In genomic region chr10:83179371-83179770, GRCh38 we compare ENCODE assay signal across 28 cellular contexts.
"Had no signal": no experiment of that assay in that cellular context is flagged by ENCODE, and none has a peak within 500 bp of the region (broad histone marks: within the 10 kb centered on the region; RNA-seq: fewer than 3 reads in every experiment).

No MANE protein-coding gene starts in this region.

- H3K4me1 Mint-ChIP-seq: endodermal cell had no signal

- H3K4me3 ChIP-seq: colonic mucosa, coronary artery, dorsolateral prefrontal cortex, esophagus muscularis mucosa, esophagus squamous epithelium, gastrocnemius medialis, gastroesophageal sphincter, heart left ventricle, heart right ventricle had no signal

- FAIRE-seq: colon, endometrium, endothelial cell of umbilical vein, frontal cortex had no signal

- H3K27ac Mint-ChIP-seq: dendritic cell treated with granulocyte-macrophage colony-stimulating factor and Interleukin-4, amounts not matched to agents 40 ng/mL and 50 ng/mL, for 4 days; effector memory CD8-positive, alpha-beta T cell; endodermal cell had no signal

- H3K27me3 Mint-ChIP-seq: dendritic cell treated with granulocyte-macrophage colony-stimulating factor and Interleukin-4, amounts not matched to agents 40 ng/mL and 50 ng/mL, for 4 days; effector memory CD8-positive, alpha-beta T cell had no signal

- H3K36me3 ChIP-seq: colonic mucosa, esophagus muscularis mucosa, esophagus squamous epithelium, gastrocnemius medialis, gastroesophageal sphincter, heart left ventricle, heart right ventricle had no signal

- DNase-seq: colonic mucosa; cortex of kidney; dermis blood vessel endothelial cell; dorsolateral prefrontal cortex; effector CD4-positive, alpha-beta T cell; effector CD8-positive, alpha-beta T cell; effector memory CD4-positive, alpha-beta T cell; effector memory CD8-positive, alpha-beta T cell; endodermal cell; erythroblast; esophagus squamous epithelium; foreskin fibroblast; foreskin keratinocyte; foreskin melanocyte; gastrocnemius medialis; glutamatergic neuron; head of caudate nucleus; heart left ventricle; heart right ventricle had no signal

- H3K4me3 Mint-ChIP-seq: dendritic cell treated with granulocyte-macrophage colony-stimulating factor and Interleukin-4, amounts not matched to agents 40 ng/mL and 50 ng/mL, for 4 days; effector memory CD8-positive, alpha-beta T cell; endodermal cell had no signal

- H3K4me1 ChIP-seq: colonic mucosa, esophagus muscularis mucosa, esophagus squamous epithelium, foreskin keratinocyte, gastrocnemius medialis, gastroesophageal sphincter, heart left ventricle, heart right ventricle had no signal

- H3K9me3 ChIP-seq: colonic mucosa, esophagus muscularis mucosa, esophagus squamous epithelium, gastrocnemius medialis, gastroesophageal sphincter, heart left ventricle had no signal

- H3K9me3 Mint-ChIP-seq: endodermal cell had no signal

- H3K27me3 ChIP-seq: colonic mucosa, dorsolateral prefrontal cortex, esophagus muscularis mucosa, esophagus squamous epithelium, foreskin keratinocyte, gastrocnemius medialis, gastroesophageal sphincter, heart left ventricle, heart right ventricle had no signal

- H3K27ac ChIP-seq: colonic mucosa, coronary artery, dorsolateral prefrontal cortex, epithelial cell of prostate, esophagus muscularis mucosa, esophagus squamous epithelium, foreskin keratinocyte, gastrocnemius medialis, gastroesophageal sphincter, heart left ventricle, heart right ventricle had no signal
